In genomic region chr11:45677811-45678515, GRCh38 we compare ENCODE assay signal across 1 cellular context.
TF ChIP-seq lines count a peak whose summit lies in the region.

No MANE protein-coding gene starts in this region.

TF ChIP-seq in GM23338, 12 proteins besides CTCF, POLR2A, EP300 and RAD21 (continued from another document):
- TF ChIP-seq REST (IDR thresholded peaks at IDR 0.05; ENCODE audit: unreplicated experiment) (no peak), EZH2phosphoT487 (IDR thresholded peaks at IDR 0.05; ENCODE audit: unreplicated experiment) (no peak), ZNF114 (CRISPR knock-in tag; IDR thresholded peaks at IDR 0.05) (no peak)
TF ChIP-seq in GM23338: peak in this region for 0.
